10 cellular contexts compared by ENCODE assay signal in genomic region chr17:41970901-41971331, GRCh38. TPM values are rescaled to one million over a fixed set of nuclear protein-coding genes. Genes with fewer than 3 reads are reported as not detected.
DNase-seq lines count a peak whose midpoint lies in the region; ATAC-seq and TF ChIP-seq lines count a peak whose summit lies in the region.
"Had no signal": no experiment of that assay in that cellular context is flagged by ENCODE, and none has a peak within 500 bp of the region (broad histone marks: within the 10 kb centered on the region; RNA-seq: fewer than 3 reads in every experiment).

No MANE protein-coding gene starts in this region.

- no peaks in the 10 kb centered on the region for H3K9me3 Mint-ChIP-seq in CD14-positive monocyte

- no peaks in the 10 kb centered on the region for H4K20me1 ChIP-seq in Loucy (ENCODE audit: insufficient read depth, low read length, poor library complexity, severe bottlenecking)

- H3K23ac ChIP-seq in mesenchymal stem cell (ENCODE audit: low read length in 2 of 2) = no peak overlapping the region

- no peak for ATAC-seq in GM18909 (IDR thresholded peaks at IDR 0.05; ENCODE audit: poor library complexity, unreplicated experiment)

- no peak for TF ChIP-seq POLR2A in prostate gland (IDR thresholded peaks at IDR 0.05)

- H3K9ac ChIP-seq in Loucy (ENCODE audit: low read depth, low read length, poor library complexity, severe bottlenecking) = no peak overlapping the region
- H3K9ac ChIP-seq in mesenchymal stem cell (ENCODE audit: low read length) = peak overlapping the region; percentile 4

- H3K14ac ChIP-seq in mesenchymal stem cell (ENCODE audit: low read length in 2 of 2) = no peak overlapping the region

- H3K4me2 ChIP-seq in Loucy (ENCODE audit: low read depth, low read length, poor library complexity, severe bottlenecking) (peak overlapping the region; percentile 35), mesenchymal stem cell (ENCODE audit: low read length, poor library complexity, severe bottlenecking) (no peak overlapping the region)

- peak overlapping the region in 4 of 7 donors; percentile 42 to 82 (median 58) for H3K27ac Mint-ChIP-seq in CD14-positive monocyte

- no peak overlapping the region for H4K91ac ChIP-seq in mesenchymal stem cell (ENCODE audit: low read length)

- H3K9me2 ChIP-seq in Loucy (replicated peaks; ENCODE audit: low read depth, low read length) = no peaks in the 10 kb centered on the region

- no peak overlapping the region for H2AK5ac ChIP-seq in mesenchymal stem cell (ENCODE audit: low read length, severe bottlenecking)

- no peak overlapping the region for H3K4ac ChIP-seq in mesenchymal stem cell (ENCODE audit: low read depth in 1 of 2, low read length in 2 of 2)

- peaks cover 18% of the 10 kb centered on the region for H3K4me1 ChIP-seq in Loucy (ENCODE audit: insufficient read depth, low read length, poor library complexity, severe bottlenecking)
- H3K4me1 ChIP-seq in mesenchymal stem cell (ENCODE audit: control insufficient read depth, insufficient read depth, low read depth, low read length) = peaks cover 25% of the 10 kb centered on the region
- H3K4me1 ChIP-seq in prostate gland (replicated peaks) = peaks cover 42% of the 10 kb centered on the region

- H3K4me3 ChIP-seq in Loucy (ENCODE audit: low read length, poor library complexity, severe bottlenecking) = no peak overlapping the region
- H3K4me3 ChIP-seq in mesenchymal stem cell (ENCODE audit: insufficient read depth in 1 of 2, low read depth in 1 of 2, low read length in 2 of 2) = no peak overlapping the region
- no peak overlapping the region for H3K4me3 ChIP-seq in prostate gland

- no peak overlapping the region for H3K27ac ChIP-seq in mesenchymal stem cell (ENCODE audit: low read length, poor library complexity, severe bottlenecking)
- peak overlapping the region in 1 of 2 donors; percentile 55 for H3K27ac ChIP-seq in prostate gland
- H3K27ac ChIP-seq: C4-2B had no signal

- H3F3A ChIP-seq in Loucy (ENCODE audit: low read depth) = no peaks in the 10 kb centered on the region

- H2BK15ac ChIP-seq in mesenchymal stem cell (ENCODE audit: low read depth, poor library complexity, severe bottlenecking) = no peak overlapping the region

- peaks cover 45% of the 10 kb centered on the region for H3K79me2 ChIP-seq in Loucy (ENCODE audit: insufficient read depth, low read length)

- peaks cover 0 to under 1% (median 0%) of the 10 kb centered on the region in 3 donors for H3K27me3 Mint-ChIP-seq in CD14-positive monocyte (ENCODE audit: low read depth in 3 of 3)

- H3K4me1 Mint-ChIP-seq in CD14-positive monocyte = peaks cover 37% of the 10 kb centered on the region

- H2BK12ac ChIP-seq in mesenchymal stem cell (ENCODE audit: low read length in 2 of 2) = no peak overlapping the region

- peaks cover 37% of the 10 kb centered on the region; the same call in 1 of the 2 replicates for H3K36me3 ChIP-seq in Loucy (ENCODE audit: insufficient read depth, low read length)
- H3K36me3 ChIP-seq in mesenchymal stem cell (ENCODE audit: control insufficient read depth in 1 of 2, insufficient read depth in 2 of 2, low read depth in 1 of 2, low read length in 2 of 2) = peaks cover 70 to 73% of the 10 kb centered on the region in 2 experiments
- H3K36me3 ChIP-seq in prostate gland = no peaks in the 10 kb centered on the region

- intact Hi-C loops in CD14-positive monocyte (cut with micrococcal nuclease) = loop anchor here in 1 of 2 donors (5.0 kb wide), 1 partner anchor 34 kb away; no protein-coding TSS in a partner anchor
- intact Hi-C loops in prostate gland (cut with DNase I) = no loop called here

- H4K8ac ChIP-seq in mesenchymal stem cell (ENCODE audit: low read length) = no peak overlapping the region

- no peak overlapping the region for H3K4me3 Mint-ChIP-seq in CD14-positive monocyte

- peaks cover 15% of the 10 kb centered on the region for H3K79me1 ChIP-seq in mesenchymal stem cell (replicated peaks; ENCODE audit: low read length, poor library complexity, severe bottlenecking)

- H3K27me3 ChIP-seq in Loucy (ENCODE audit: insufficient read depth, low read length, poor library complexity, severe bottlenecking) = no peaks in the 10 kb centered on the region
- no peaks in the 10 kb centered on the region for H3K27me3 ChIP-seq in mesenchymal stem cell (ENCODE audit: control insufficient read depth in 1 of 2, insufficient read depth in 1 of 2, low read length in 2 of 2)
- H3K27me3 ChIP-seq in prostate gland (replicated peaks; ENCODE audit: insufficient read depth) = no peaks in the 10 kb centered on the region
- H3K27me3 ChIP-seq: esophagus muscularis mucosa had no signal

- DNase-seq in CD14-positive monocyte (ENCODE audit: low spot score) = no peak
- DNase-seq in mesenchymal stem cell = no peak
- no peak for DNase-seq in prostate gland (ENCODE audit: low spot score)
- no peak for DNase-seq in SKM-1 (lab: John Stamatoyannopoulos, UW; ENCODE audit: unreplicated experiment)
- DNase-seq: NCI-H1436, NCI-H526 had no signal

- H2AFZ ChIP-seq in Loucy (ENCODE audit: low read length) = no peak overlapping the region
- no peak overlapping the region for H2AFZ ChIP-seq in mesenchymal stem cell (ENCODE audit: low read depth, low read length)

- WGBS in mesenchymal stem cell = 99% methylated on average over 5 of the region's 5 CpGs
- WGBS in prostate gland = 67% methylated on average over 5 of the region's 5 CpGs

- H3K9me3 ChIP-seq in Loucy (ENCODE audit: insufficient read depth, low read depth, low read length) (no peaks in the 10 kb centered on the region), mesenchymal stem cell (ENCODE audit: control insufficient read depth, low read length) (no peaks in the 10 kb centered on the region), prostate gland (no peaks in the 10 kb centered on the region)
- H3K9me3 ChIP-seq: esophagus muscularis mucosa had no signal

- peaks cover 39 to 63% of the 10 kb centered on the region in 2 donors for H3K36me3 Mint-ChIP-seq in CD14-positive monocyte

- no peak overlapping the region for H3K18ac ChIP-seq in mesenchymal stem cell (ENCODE audit: low read depth in 1 of 2, low read length in 2 of 2)

- H2BK120ac ChIP-seq in mesenchymal stem cell (ENCODE audit: low read depth, low read length) = no peak overlapping the region

- H2BK5ac ChIP-seq in mesenchymal stem cell (ENCODE audit: low read depth, low read length, poor library complexity, severe bottlenecking) = no peak overlapping the region

- TF ChIP-seq CTCF in CD14-positive monocyte (IDR thresholded peaks at IDR 0.05) = no peak
- TF ChIP-seq CTCF in Loucy (conservative IDR thresholded peaks at IDR 0.05; ENCODE audit: low read length) = no peak
- no peak for TF ChIP-seq CTCF in prostate gland (IDR thresholded peaks at IDR 0.05)

RNA-seq across cellular contexts. Expression of gene CNP, which starts 4.3 kb away (rescaled TPM):
- polyA plus RNA-seq in CD14-positive monocyte = 10 to 100 TPM; 47.0 to 50.2 TPM
- 51.3 TPM for polyA plus RNA-seq in mesenchymal stem cell (2013, experiment 1 of 2)
- 50.8 TPM for polyA plus RNA-seq in mesenchymal stem cell (2013, experiment 2 of 2)
- 100 to 1,000 TPM in 1 of 2 donors, 10 to 100 TPM in 1; 85.8 to 117 TPM for total RNA-seq in prostate gland

RNA-seq across cellular contexts. Expression of gene ODAD4, which starts 40.5 kb away (rescaled TPM):
- under 1 TPM; 0.23 to 0.28 TPM for polyA plus RNA-seq in CD14-positive monocyte
- 1.0 TPM for polyA plus RNA-seq in mesenchymal stem cell (2013, experiment 1 of 2)
- 0.51 TPM for polyA plus RNA-seq in mesenchymal stem cell (2013, experiment 2 of 2)
- 1 to 10 TPM in 1 of 2 donors, under 1 TPM in 1; 0.55 to 4.3 TPM for total RNA-seq in prostate gland

RNA-seq across cellular contexts. Expression of gene DNAJC7, which starts 46.3 kb away (rescaled TPM):
- polyA plus RNA-seq in CD14-positive monocyte = 10 to 100 TPM; 59.6 to 79.7 TPM
- polyA plus RNA-seq in mesenchymal stem cell (2013, experiment 1 of 2) = 73.0 TPM
- 69.4 TPM for polyA plus RNA-seq in mesenchymal stem cell (2013, experiment 2 of 2)
- 10 to 100 TPM; 57.8 to 60.4 TPM for total RNA-seq in prostate gland

RNA-seq across cellular contexts. Expression of gene NKIRAS2, which starts 49.0 kb away (rescaled TPM):
- 10 to 100 TPM; 51.1 to 69.9 TPM for polyA plus RNA-seq in CD14-positive monocyte
- 63.3 TPM for polyA plus RNA-seq in mesenchymal stem cell (2013, experiment 1 of 2)
- 64.3 TPM for polyA plus RNA-seq in mesenchymal stem cell (2013, experiment 2 of 2)
- 10 to 100 TPM; 38.8 to 98.8 TPM for total RNA-seq in prostate gland

RNA-seq across cellular contexts. Expression of gene ACLY, which starts 52.2 kb away (rescaled TPM):
- polyA plus RNA-seq in CD14-positive monocyte = 10 to 100 TPM; 41.0 to 48.3 TPM
- 188 TPM for polyA plus RNA-seq in mesenchymal stem cell (2013, experiment 1 of 2)
- polyA plus RNA-seq in mesenchymal stem cell (2013, experiment 2 of 2) = 182 TPM
- total RNA-seq in prostate gland = 100 to 1,000 TPM; 114 to 203 TPM
